ENCODE assay signal across 8 cellular contexts in the genomic region with DNA sequence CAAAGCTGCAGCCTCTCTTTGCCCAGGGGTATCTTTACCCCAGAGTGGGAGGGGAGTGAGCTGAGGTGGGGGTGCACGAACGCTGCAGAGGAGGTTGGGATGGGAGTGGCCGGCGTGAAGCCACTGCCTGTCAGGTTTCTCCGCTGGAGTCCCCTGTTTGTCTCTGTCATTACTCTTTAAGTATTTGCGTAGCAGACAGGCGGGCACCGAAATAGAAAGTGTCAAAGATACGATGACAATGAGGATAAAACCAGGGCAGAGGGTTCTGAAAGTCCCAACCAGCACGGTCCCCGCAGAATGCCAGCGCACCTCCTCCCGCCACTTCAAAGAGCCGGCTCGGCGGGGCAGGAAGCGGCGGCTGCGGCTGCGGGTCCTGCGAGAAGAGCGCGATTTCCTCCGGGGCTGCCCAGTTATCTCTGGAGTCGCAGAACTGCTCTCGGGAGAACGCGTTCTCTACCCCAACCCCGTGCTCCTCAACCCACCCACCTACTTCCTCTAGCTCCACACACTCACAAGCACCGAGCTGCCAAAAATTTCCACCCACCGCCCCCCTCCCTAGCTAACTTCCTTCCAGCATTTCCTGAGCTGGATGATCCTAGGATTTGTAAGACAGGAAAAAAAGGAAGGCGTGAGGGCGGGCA. TPM values are rescaled to one million over a fixed set of nuclear protein-coding genes. Genes with fewer than 3 reads are reported as not detected.
DNase-seq lines count a peak whose midpoint lies in the region; ATAC-seq and TF ChIP-seq lines count a peak whose summit lies in the region.

Gene ARHGAP31, plus strand, starts transcription at position 623 of the 641 bp plus-strand sequence. CDS start 522 bp downstream, outside the sequence.

- H3K27me3 Mint-ChIP-seq in CD4-positive, alpha-beta memory T cell, result no peaks in the 10 kb centered on the region

- H3K79me2 ChIP-seq in parathyroid adenoma, result no peaks in the 10 kb centered on the region

- POLR2A ChIA-PET in CD4-positive, alpha-beta memory T cell (lab: Charles Lee; ENCODE audit: partially characterized antibody), result interaction anchor here (0.7 to 7.2 kb wide), 14 partner anchors 10 to 1054 kb away, joined by 3 to 55 read pairs (median 9); partner anchors contain the start of genes B4GALT4, LRRC58, POGLUT1 and TIMMDC1

- H3K9me3 Mint-ChIP-seq in CD4-positive, alpha-beta memory T cell, result no peaks in the 10 kb centered on the region

- peak within 1 kb of the TSS; percentile 97 to 99 (median 98) for H3K27ac Mint-ChIP-seq in CD4-positive, alpha-beta memory T cell

- H3K4me3 ChIP-seq in CD4-positive, alpha-beta memory T cell (ENCODE audit: low read length in 2 of 2), result peak within 1 kb of the TSS; percentile 79 to 85
- H3K4me3 ChIP-seq in parathyroid adenoma (ENCODE audit: low read depth, low read length) (peak within 1 kb of the TSS; percentile 79), tibial nerve (peak within 1 kb of the TSS; percentile 56 to 85 (median 81))

- H3K36me3 ChIP-seq in CD4-positive, alpha-beta memory T cell (ENCODE audit: insufficient read depth, low read length), result no peaks in the 10 kb centered on the region
- H3K36me3 ChIP-seq in parathyroid adenoma (ENCODE audit: control insufficient read depth, insufficient read depth, low read length) (no peaks in the 10 kb centered on the region), tibial nerve (peaks cover 0 to 16% (median 0%) of the 10 kb centered on the region in 3 donors)

- H3K9me3 ChIP-seq in CD4-positive, alpha-beta memory T cell (ENCODE audit: control insufficient read depth in 1 of 2, low read length in 2 of 2), result no peaks in the 10 kb centered on the region
- no peaks in the 10 kb centered on the region for H3K9me3 ChIP-seq in parathyroid adenoma (ENCODE audit: control insufficient read depth, low read length)
- no peaks in the 10 kb centered on the region for H3K9me3 ChIP-seq in tibial nerve

- TF ChIP-seq EP300 in tibial nerve (IDR thresholded peaks at IDR 0.05), result peak in 1 of 2 donors; percentile 71

- H2AFZ ChIP-seq in parathyroid adenoma, result peak within 1 kb of the TSS; percentile 97

- ATAC-seq in GM19328 (IDR thresholded peaks at IDR 0.05; ENCODE audit: unreplicated experiment), result peak; percentile 47
- ATAC-seq in HG03442 (IDR thresholded peaks at IDR 0.05; ENCODE audit: unreplicated experiment), result peak; percentile 32
- ATAC-seq in SK-N-SH treated with all-trans-retinoic acid at 6 μM for 48 hours, result peak; percentile 74

- no peaks in the 10 kb centered on the region for H3K27me3 ChIP-seq in CD4-positive, alpha-beta memory T cell (ENCODE audit: insufficient read depth, low read length)
- H3K27me3 ChIP-seq in parathyroid adenoma (ENCODE audit: control insufficient read depth, insufficient read depth, low read length) (no peaks in the 10 kb centered on the region), tibial nerve (no peaks in the 10 kb centered on the region)

- peak within 1 kb of the TSS; percentile 92 to 97 (median 95) for H3K4me3 Mint-ChIP-seq in CD4-positive, alpha-beta memory T cell

- H3K4me1 Mint-ChIP-seq in CD4-positive, alpha-beta memory T cell, result peaks cover 39 to 83% (median 55%) of the 10 kb centered on the region in 4 donors

- H3K4me1 ChIP-seq in CD4-positive, alpha-beta memory T cell (ENCODE audit: insufficient read depth, low read length), result peaks cover 55% of the 10 kb centered on the region
- peaks cover 5% of the 10 kb centered on the region for H3K4me1 ChIP-seq in parathyroid adenoma
- H3K4me1 ChIP-seq in tibial nerve, result peaks cover 0 to 46% (median 26%) of the 10 kb centered on the region in 4 donors

- peak within 1 kb of the TSS; percentile 2 for H3K9ac ChIP-seq in parathyroid adenoma

- WGBS in tibial nerve, 2 donors, result 0 to 1% methylated on average over 26 to 33 of the region's 33 CpGs

- peak in 1 of 2 donors; percentile 40 for TF ChIP-seq POLR2A in tibial nerve (IDR thresholded peaks at IDR 0.05)

- peaks cover 0 to 8% of the 10 kb centered on the region in 2 donors for H3K36me3 Mint-ChIP-seq in CD4-positive, alpha-beta memory T cell

- DNase-seq in CD4-positive, alpha-beta memory T cell, result peak; percentile 92 to 95 (median 94)
- DNase-seq in activated naive CD4-positive, alpha-beta T cell treated with anti-CD3 and anti-CD28 coated beads, Interleukin-2, amount 50 U/mL, for 16 hours, result peak; percentile 79
- peak; percentile 39 to 82 (median 66) for DNase-seq in head of caudate nucleus
- DNase-seq in tibial nerve (ENCODE audit: low spot score in 2 of 2), result peak; percentile 34 to 40

- H3K4me2 ChIP-seq in parathyroid adenoma (ENCODE audit: low read length), result peak within 1 kb of the TSS; percentile 98

- intact Hi-C loops in CD4-positive, alpha-beta memory T cell (cut with micrococcal nuclease), result loop anchor here (1.0 kb wide), 7 partner anchors 19 to 800 kb away; partner anchors contain the start of genes GSK3B, POGLUT1 and TMEM39A
- intact Hi-C loops in head of caudate nucleus (cut with DNase I), result no loop called here

- peak within 1 kb of the TSS; percentile 93 for H3K27ac ChIP-seq in CD4-positive, alpha-beta memory T cell (ENCODE audit: low read depth, low read length)
- H3K27ac ChIP-seq in parathyroid adenoma (peak within 1 kb of the TSS; percentile 73), tibial nerve (peak within 1 kb of the TSS; percentile 65 to 98 (median 97))

- TF ChIP-seq CTCF in parathyroid adenoma (IDR thresholded peaks at IDR 0.05), result no peak
- peak in 1 of 5 experiments; percentile 7 for TF ChIP-seq CTCF in tibial nerve (IDR thresholded peaks at IDR 0.05)

- CTCF ChIA-PET in CD4-positive, alpha-beta memory T cell (lab: Charles Lee; ENCODE audit: partially characterized antibody), result interaction anchor here (0.9 to 4.5 kb wide), 8 partner anchors 12 to 387 kb away, joined by 3 to 24 read pairs (median 8); partner anchors contain the start of genes B4GALT4, TIMMDC1 and TMEM39A

TF ChIP-seq in SK-N-SH treated with all-trans-retinoic acid at 6 μM for 48 hours, 23 proteins besides CTCF, POLR2A, EP300 and RAD21:
- 0 out of 2 replicates have a peak, but pooled peaks have one; percentile 19 for TF ChIP-seq TSHZ2 (CRISPR knock-in tag; IDR thresholded peaks at IDR 0.05)
- TF ChIP-seq TOX (CRISPR knock-in tag; IDR thresholded peaks at IDR 0.05; ENCODE audit: borderline replicate concordance), result no peak

RNA-seq across cellular contexts. Expression of gene ARHGAP31, which starts in this region (rescaled TPM):
- 1 to 10 TPM; 4.5 to 5.8 TPM for total RNA-seq in CD4-positive, alpha-beta memory T cell
- 1 to 10 TPM; 1.2 to 6.2 TPM for polyA plus RNA-seq in CD4-positive, alpha-beta memory T cell
- total RNA-seq in tibial nerve, result 10 to 100 TPM; 40.5 to 46.5 (median 44.4) TPM

Comparison
In these comparisons a context has a peak if more than half of its experiments do, and no peak if none do; other contexts are left out.
1. Peak in every context shown above with its lines: DNase-seq, ATAC-seq, H3K4me3 ChIP-seq and H3K27ac ChIP-seq.
2. RNA of gene ARHGAP31 (total RNA-seq): 40.5 to 46.5 TPM in tibial nerve; 4.5 to 5.8 TPM in CD4-positive, alpha-beta memory T cell; every median in the first group is over 4 times any median in the second.
3. DNase-seq: peak in every context shown above with its lines; median percentile 94 in CD4-positive, alpha-beta memory T cell; 79 in activated naive CD4-positive, alpha-beta T cell treated with anti-CD3 and anti-CD28 coated beads, Interleukin-2, amount 50 U/mL, for 16 hours; 66 in head of caudate nucleus; 37 in tibial nerve.